ENCODE assay signal across 8 cellular contexts in genomic region chr9:89604463-89605180, GRCh38. TPM values are rescaled to one million over a fixed set of nuclear protein-coding genes. Genes with fewer than 3 reads are reported as not detected.
DNase-seq lines count a peak whose midpoint lies in the region; ATAC-seq and TF ChIP-seq lines count a peak whose summit lies in the region.

Gene GADD45G (plus strand): TSS chr9:89605012. CDS start chr9:89605122, 110 bp downstream.

- TF ChIP-seq CTCF in LNCaP clone FGC (IDR thresholded peaks at IDR 0.05; ENCODE audit: control insufficient read depth, extremely low read depth, insufficient read depth), result peak; percentile 17; the same call in 1 of the 2 replicates

- peak within 1 kb of the TSS; percentile 92 for H3K4me3 ChIP-seq in LNCaP clone FGC (ENCODE audit: low read depth, low read length)

- peaks cover 39% of the 10 kb centered on the region for H3K4me1 Mint-ChIP-seq in activated naive CD4-positive, alpha-beta T cell treated with anti-CD3 and anti-CD28 coated beads, Interleukin-2, amount 10 ng/mL, durations not matched to agents 7 days and 5 days

- peak within 1 kb of the TSS; percentile 80 for H3K4me3 Mint-ChIP-seq in activated naive CD4-positive, alpha-beta T cell treated with anti-CD3 and anti-CD28 coated beads, Interleukin-2, amount 10 ng/mL, durations not matched to agents 7 days and 5 days

- ATAC-seq in GM19395 (IDR thresholded peaks at IDR 0.05; ENCODE audit: unreplicated experiment), result peak; percentile 46

- H3K27ac Mint-ChIP-seq in activated naive CD4-positive, alpha-beta T cell treated with anti-CD3 and anti-CD28 coated beads, Interleukin-2, amount 10 ng/mL, durations not matched to agents 7 days and 5 days, result peak within 1 kb of the TSS; percentile 79

- no peaks in the 10 kb centered on the region for H3K9me3 Mint-ChIP-seq in activated naive CD4-positive, alpha-beta T cell treated with anti-CD3 and anti-CD28 coated beads, Interleukin-2, amount 10 ng/mL, durations not matched to agents 7 days and 5 days

- H3K27ac ChIP-seq in substantia nigra (ENCODE audit: low read depth, low read length, poor library complexity, severe bottlenecking), result peak within 1 kb of the TSS; percentile 73

- peaks cover 80% of the 10 kb centered on the region for H3K27me3 Mint-ChIP-seq in activated naive CD4-positive, alpha-beta T cell treated with anti-CD3 and anti-CD28 coated beads, Interleukin-2, amount 10 ng/mL, durations not matched to agents 7 days and 5 days

- peak; percentile 79 for DNase-seq in AG20443 (ENCODE audit: low spot score)
- no peak for DNase-seq in LNCaP clone FGC (ENCODE audit: low read depth)
- peak; percentile 87 for DNase-seq in SK-N-DZ (ENCODE audit: low spot score)
- DNase-seq in activated naive CD4-positive, alpha-beta T cell treated with anti-CD3 and anti-CD28 coated beads, Interleukin-2, amount 10 ng/mL, durations not matched to agents 7 days and 5 days, result peak; percentile 94
- peak; percentile 87 for DNase-seq in germinal center (ENCODE audit: low spot score)
- DNase-seq in nucleus accumbens (lab: John Stamatoyannopoulos, UW), result peak in 55 of 56 donors; percentile 48 to 96 (median 87)
- peak; percentile 52 to 96 (median 80) for DNase-seq in substantia nigra (lab: John Stamatoyannopoulos, UW)

- CTCF ChIA-PET in activated naive CD4-positive, alpha-beta T cell treated with anti-CD3 and anti-CD28 coated beads, Interleukin-2, amount 10 ng/mL, durations not matched to agents 7 days and 5 days (lab: Charles Lee), result interaction anchor here (0.9 to 6.3 kb wide), 13 partner anchors 78 to 501 kb away, joined by 3 to 171 read pairs (median 19); no protein-coding TSS in a partner anchor

- H3K36me3 Mint-ChIP-seq in activated naive CD4-positive, alpha-beta T cell treated with anti-CD3 and anti-CD28 coated beads, Interleukin-2, amount 10 ng/mL, durations not matched to agents 7 days and 5 days, result no peaks in the 10 kb centered on the region

RNA-seq across cellular contexts. Expression of gene GADD45G, which starts in this region (rescaled TPM):
- 11.1 and 13.4 TPM in 2 replicates for polyA plus RNA-seq in SK-N-DZ (2014; cell fraction: cytosol; rRNA removed)
- polyA plus RNA-seq in SK-N-DZ (2014; cell fraction: nucleus; rRNA removed), result 12.8 and 20.6 TPM in 2 replicates
